ENCODE assay signal across 21 cellular contexts in the genomic region with DNA sequence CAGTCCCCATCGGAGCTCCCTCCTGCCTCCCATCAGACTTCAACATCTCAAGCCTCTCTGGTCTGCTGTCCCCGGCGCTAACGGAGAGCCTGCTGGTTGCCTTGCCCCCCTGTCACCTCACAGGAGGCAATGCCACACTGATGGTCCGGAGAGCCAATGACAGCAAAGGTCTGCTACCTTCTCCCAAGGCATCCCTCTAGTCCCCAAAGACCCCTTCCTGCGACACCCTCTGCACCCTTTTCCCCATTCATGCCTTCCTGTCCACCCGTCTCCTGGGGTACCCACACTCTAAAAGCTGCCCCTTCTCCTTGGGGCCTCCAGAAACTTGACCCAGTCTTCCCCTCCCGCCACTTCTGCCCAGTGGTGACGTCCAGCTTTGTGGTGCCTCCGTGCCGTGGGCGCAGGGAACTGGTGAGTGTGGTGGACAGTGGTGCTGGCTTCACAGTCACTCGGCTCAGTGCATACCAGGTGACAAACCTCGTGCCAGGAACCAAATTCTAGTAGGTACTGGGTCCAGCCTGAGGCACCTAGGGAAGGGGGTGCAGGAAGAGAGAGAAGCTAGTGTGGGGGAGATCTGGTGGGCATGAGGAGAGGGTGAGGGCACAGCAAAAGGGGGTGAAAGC. TPM values are rescaled to one million over a fixed set of nuclear protein-coding genes. Genes with fewer than 3 reads are reported as not detected.
DNase-seq lines count a peak whose midpoint lies in the region; ATAC-seq, FAIRE-seq and TF ChIP-seq lines count a peak whose summit lies in the region.
"Had no signal": no experiment of that assay in that cellular context is flagged by ENCODE, and none has a peak within 500 bp of the region (broad histone marks: within the 10 kb centered on the region; RNA-seq: fewer than 3 reads in every experiment).

No MANE protein-coding gene starts in this region.

- TF ChIP-seq EP300 in HepG2 (IDR thresholded peaks at IDR 0.05; ENCODE audit: low read depth in 2 of 2, low read length in 2 of 2) (no peak), HepG2 (CRISPR knock-in tag; IDR thresholded peaks at IDR 0.05; ENCODE audit: borderline replicate concordance) (no peak)

- FAIRE-seq in HepG2 (lab: Jason Lieb, UNC) = no peak
- FAIRE-seq: colon, D721Med had no signal

- in situ Hi-C loops in HepG2 (cut with HindIII; ENCODE audit: extremely low pct_ligation_motif_present, low pct_unique_long_range_greater_than_20kb) (loop anchor here (5.0 kb wide), 1 partner anchor 265 kb away; no protein-coding TSS in a partner anchor), Panc1 (cut with HindIII; ENCODE audit: low pct_unique_long_range_greater_than_20kb, low sequenced_read_pairs) (no loop called here)

- H2BK5ac ChIP-seq in trophoblast cell (ENCODE audit: low read depth, low read length, poor library complexity) = no peak overlapping the region

- POLR2A ChIA-PET in HepG2 (lab: Yijun Ruan, JAX) (interaction anchor here (0.6 kb wide), 1 partner anchor 245 kb away, joined by 3 read pairs; no protein-coding TSS in a partner anchor), Panc1 (lab: Charles Lee) (no interaction called here)

- TF ChIP-seq RAD21 in HepG2 (CRISPR knock-in tag; IDR thresholded peaks at IDR 0.05) = no peak

- no peaks in the 10 kb centered on the region for H3K36me3 ChIP-seq in HepG2 (replicated peaks in 1 of 2; ENCODE audit: control insufficient read depth in 1 of 2, insufficient read depth in 2 of 2, low read length in 2 of 2)
- no peaks in the 10 kb centered on the region for H3K36me3 ChIP-seq in right lobe of liver
- no peaks in the 10 kb centered on the region for H3K36me3 ChIP-seq in Panc1 (ENCODE audit: control insufficient read depth, insufficient read depth, low read length)
- H3K36me3 ChIP-seq in lower lobe of right lung = no peaks in the 10 kb centered on the region
- H3K36me3 ChIP-seq in spleen = no peaks in the 10 kb centered on the region
- H3K36me3 ChIP-seq in trophoblast cell (ENCODE audit: control insufficient read depth in 1 of 2, insufficient read depth in 2 of 2, low read length in 2 of 2) = no peaks in the 10 kb centered on the region
- H3K36me3 ChIP-seq: BLaER1, esophagus muscularis mucosa had no signal

- intact Hi-C loops in HepG2 (cut with micrococcal nuclease; ENCODE audit: unreplicated experiment) = loop anchor here (1.0 kb wide), 3 partner anchors 27 to 267 kb away; no protein-coding TSS in a partner anchor
- intact Hi-C loops in right lobe of liver (cut with DNase I) = loop anchor here (5.0 to 10.0 kb wide), 3 partner anchors 50 to 262 kb away; no protein-coding TSS in a partner anchor
- intact Hi-C loops in Panc1 (cut with micrococcal nuclease; ENCODE audit: unreplicated experiment) = loop anchor here (1.0 to 2.0 kb wide), 2 partner anchors 50 to 267 kb away; no protein-coding TSS in a partner anchor
- intact Hi-C loops in lower lobe of right lung (cut with DNase I) = no loop called here
- intact Hi-C loops in spleen (cut with DNase I; ENCODE audit: low total_unique reads) = loop anchor here (2.0 to 5.0 kb wide), 2 partner anchors 50 to 266 kb away; no protein-coding TSS in a partner anchor

- WGBS in HepG2 (ENCODE audit: low lambda C conversion rate) = 25% methylated on average over 10 of the region's 14 CpGs
- WGBS in right lobe of liver (ENCODE audit: insufficient coverage, low coverage, low lambda C conversion rate, missing lambda C conversion rate) = 31% methylated on average over 8 of the region's 14 CpGs
- WGBS in spleen, 5 donors = 46 to 60% (median 54%) methylated on average over 14 of the region's 14 CpGs
- WGBS in trophoblast cell (ENCODE audit: extremely low coverage, insufficient coverage, insufficient read length) = no CpG with 5 or more reads among the region's 14 CpGs

- no peak overlapping the region for H3K18ac ChIP-seq in trophoblast cell (ENCODE audit: low read length)

- no peak overlapping the region for H4K91ac ChIP-seq in trophoblast cell (ENCODE audit: low read depth, low read length)

- H3K4me3 ChIP-seq in HepG2 (replicated peaks in 1 of 3; ENCODE audit: insufficient read depth in 1 of 3, low read depth in 2 of 3, low read length in 3 of 3) (no peak overlapping the region), right lobe of liver (no peak overlapping the region), Panc1 (ENCODE audit: low read depth in 2 of 2, low read length in 2 of 2) (no peak overlapping the region), lower lobe of right lung (no peak overlapping the region), spleen (no peak overlapping the region), trophoblast cell (ENCODE audit: low read depth, low read length) (no peak overlapping the region)
- H3K4me3 ChIP-seq: BLaER1, esophagus muscularis mucosa had no signal

- H2AK5ac ChIP-seq in trophoblast cell (ENCODE audit: low read length) = no peak overlapping the region

- no peaks in the 10 kb centered on the region for H4K20me1 ChIP-seq in HepG2 (ENCODE audit: insufficient read depth, low read length)
- H4K20me1 ChIP-seq: BLaER1 had no signal

- H3K23ac ChIP-seq in trophoblast cell (ENCODE audit: low read length) = no peak overlapping the region

- TF ChIP-seq POLR2A in HepG2 (IDR thresholded peaks at IDR 0.05; ENCODE audit: insufficient read depth in 1 of 2, low read depth in 2 of 2, low read length in 2 of 2) (no peak), right lobe of liver (IDR thresholded peaks at IDR 0.05) (no peak), spleen (IDR thresholded peaks at IDR 0.05) (no peak)

- no peak for ATAC-seq in HepG2
- ATAC-seq in right lobe of liver = no peak
- peak; percentile 25; the same call in 1 of the 2 replicates for ATAC-seq in Panc1
- peak in 1 of 2 donors; percentile 3 for ATAC-seq in lower lobe of right lung
- no peak for ATAC-seq in GM21529 (IDR thresholded peaks at IDR 0.05; ENCODE audit: unreplicated experiment)

- no peak overlapping the region for H4K8ac ChIP-seq in trophoblast cell (ENCODE audit: low read depth, low read length)

- H3K27ac ChIP-seq in HepG2 (ENCODE audit: extremely low read length, insufficient read depth, low read length) (no peak overlapping the region), right lobe of liver (no peak overlapping the region), Panc1 (ENCODE audit: low read length) (no peak overlapping the region), lower lobe of right lung (no peak overlapping the region), spleen (no peak overlapping the region), trophoblast cell (ENCODE audit: low read depth, low read length) (no peak overlapping the region)
- H3K27ac ChIP-seq: BLaER1, esophagus muscularis mucosa had no signal

- no peaks in the 10 kb centered on the region for H3K79me1 ChIP-seq in trophoblast cell (ENCODE audit: low read length)

- DNase-seq in HepG2 (ENCODE audit: low spot score) = no peak
- DNase-seq in right lobe of liver = no peak
- DNase-seq in Panc1 (ENCODE audit: low read depth, low spot score) = no peak
- no peak for DNase-seq in lower lobe of right lung
- DNase-seq in spleen = peak; percentile 64
- no peak for DNase-seq in trophoblast cell
- DNase-seq in iPS-NIHi11 (ENCODE audit: low spot score) = no peak
- DNase-seq: NCI-H1436 treated with DMSO at 0.1 percent for 48 hours had no signal

- H2BK12ac ChIP-seq in trophoblast cell (ENCODE audit: low read length) = no peak overlapping the region

- H2AFZ ChIP-seq in HepG2 (ENCODE audit: low read length) (no peak overlapping the region), trophoblast cell (ENCODE audit: insufficient read depth, low read length, poor library complexity) (no peak overlapping the region)

- H3K9me3 ChIP-seq in HepG2 (ENCODE audit: low read length) = no peaks in the 10 kb centered on the region
- no peaks in the 10 kb centered on the region for H3K9me3 ChIP-seq in right lobe of liver
- no peaks in the 10 kb centered on the region for H3K9me3 ChIP-seq in Panc1 (ENCODE audit: control insufficient read depth, insufficient read depth, low read depth, low read length)
- no peaks in the 10 kb centered on the region for H3K9me3 ChIP-seq in lower lobe of right lung
- no peaks in the 10 kb centered on the region for H3K9me3 ChIP-seq in spleen
- no peaks in the 10 kb centered on the region for H3K9me3 ChIP-seq in trophoblast cell (ENCODE audit: insufficient read depth, low read depth, low read length)
- H3K9me3 ChIP-seq: BLaER1, esophagus muscularis mucosa had no signal

- CTCF ChIA-PET in HepG2 (lab: Yijun Ruan, JAX; ENCODE audit: low intra/inter-chr PET ratio, low total read pairs) (interaction anchor here (0.6 to 1.9 kb wide), 6 partner anchors 27 to 298 kb away, joined by 3 to 38 read pairs (median 6); a partner anchor contains a TSS), Panc1 (lab: Charles Lee) (interaction anchor here (0.8 to 1.1 kb wide), 3 partner anchors 16 to 267 kb away, joined by 4 to 6 read pairs (median 5); no protein-coding TSS in a partner anchor)

- H3K4me1 ChIP-seq in HepG2 (ENCODE audit: insufficient read depth, low read length) = no peaks in the 10 kb centered on the region; the same call in 1 of the 2 replicates
- H3K4me1 ChIP-seq in right lobe of liver = no peaks in the 10 kb centered on the region
- H3K4me1 ChIP-seq in Panc1 (ENCODE audit: control insufficient read depth, insufficient read depth, low read length) = no peaks in the 10 kb centered on the region
- no peaks in the 10 kb centered on the region for H3K4me1 ChIP-seq in lower lobe of right lung
- H3K4me1 ChIP-seq in spleen = peaks cover 0 to 9% (median 0%) of the 10 kb centered on the region in 6 donors
- H3K4me1 ChIP-seq in trophoblast cell (ENCODE audit: control insufficient read depth in 1 of 2, insufficient read depth in 2 of 2, low read length in 2 of 2) = peaks cover 0 to 7% of the 10 kb centered on the region in 2 experiments

- H3K4ac ChIP-seq in trophoblast cell (ENCODE audit: low read depth, low read length) = no peak overlapping the region

- BruUV-seq in HepG2 (replicated peaks; lab: Mats Ljungman, UMichigan) (no TSS peak), Panc1 (replicated peaks; lab: Mats Ljungman, UMichigan) (no TSS peak)

- H3K79me2 ChIP-seq in HepG2 (ENCODE audit: insufficient read depth, low read length) = no peaks in the 10 kb centered on the region
- no peaks in the 10 kb centered on the region for H3K79me2 ChIP-seq in trophoblast cell (ENCODE audit: control insufficient read depth, insufficient read depth, low read length, poor library complexity)

- H4K12ac ChIP-seq in trophoblast cell (ENCODE audit: low read depth, low read length) = no peak overlapping the region

- H2BK120ac ChIP-seq in trophoblast cell (ENCODE audit: insufficient read depth, low read length, poor library complexity) = no peak overlapping the region

- H3K27me3 ChIP-seq in HepG2 (ENCODE audit: control insufficient read depth in 1 of 2, insufficient read depth in 2 of 2, low read length in 2 of 2) (peaks cover 2 to 58% of the 10 kb centered on the region in 2 experiments; a peak in 4 of 5 replicates), right lobe of liver (no peaks in the 10 kb centered on the region), Panc1 (ENCODE audit: control insufficient read depth, insufficient read depth, low read length) (no peaks in the 10 kb centered on the region), lower lobe of right lung (ENCODE audit: low read depth) (peaks cover 5% of the 10 kb centered on the region), spleen (replicated peaks in 1 of 7) (peaks cover 0 to 29% (median 0%) of the 10 kb centered on the region in 7 donors), trophoblast cell (ENCODE audit: insufficient read depth, low read length) (no peaks in the 10 kb centered on the region)
- H3K27me3 ChIP-seq: BLaER1 had no signal

- H3K4me2 ChIP-seq in HepG2 (ENCODE audit: low read depth, low read length) (no peak overlapping the region), trophoblast cell (ENCODE audit: low read length) (no peak overlapping the region)
- H3K4me2 ChIP-seq: BLaER1 had no signal

- TF ChIP-seq CTCF in HepG2 (CRISPR knock-in tag; IDR thresholded peaks at IDR 0.05) (no peak), right lobe of liver (IDR thresholded peaks at IDR 0.05) (peak in 2 of 4 donors; percentile 2 to 10), Panc1 (IDR thresholded peaks at IDR 0.05) (no peak), lower lobe of right lung (IDR thresholded peaks at IDR 0.05) (peak; percentile 8), spleen (IDR thresholded peaks at IDR 0.05 in 8 of 11, conservative IDR thresholded peaks at IDR 0.05 in 3 of 11) (peak in 5 of 11 experiments; percentile 4 to 68 (median 51))

- no peak overlapping the region for H3K9ac ChIP-seq in HepG2 (ENCODE audit: insufficient read depth, low read depth, low read length)
- H3K9ac ChIP-seq in trophoblast cell (ENCODE audit: low read length) = no peak overlapping the region
- H3K9ac ChIP-seq: BLaER1 had no signal

- H3K14ac ChIP-seq in trophoblast cell (ENCODE audit: low read length) = no peak overlapping the region

RNA-seq across cellular contexts. Expression of a gene that starts 0.9 kb away (rescaled TPM):
- total RNA-seq in HepG2 (2016; rRNA removed; fragmentation: Illumina TruSeq; extraction: Trizol) = not detected in 2 replicates
- total RNA-seq in HepG2 (2016; cell fraction: cytosol; rRNA removed; fragmentation: Illumina TruSeq; extraction: Trizol; ENCODE audit: low read depth) = not detected in 2 replicates
- total RNA-seq in HepG2 (2016; cell fraction: insoluble cytoplasmic fraction; rRNA removed; fragmentation: Illumina TruSeq; extraction: Trizol) = not detected in 2 replicates
- not detected in 2 replicates for total RNA-seq in HepG2 (2016; cell fraction: membrane; rRNA removed; fragmentation: Illumina TruSeq; extraction: Trizol)
- not detected in 2 replicates for total RNA-seq in HepG2 (2016; cell fraction: nucleus; rRNA removed; fragmentation: Illumina TruSeq; extraction: Trizol)
- polyA plus RNA-seq in HepG2 (2011; rRNA removed) = not detected in 2 replicates
- not detected in 2 replicates for polyA plus RNA-seq in HepG2 (2011; cell fraction: cytosol; rRNA removed)
- not detected in 2 replicates for polyA plus RNA-seq in HepG2 (2011; cell fraction: nucleus; rRNA removed)
- not detected in 2 replicates for polyA plus RNA-seq in HepG2 (2012)
- not detected in 2 replicates for polyA plus RNA-seq in HepG2 (2016; cell fraction: cytosol; fragmentation: Illumina TruSeq; extraction: Trizol; ENCODE audit: low read depth)
- not detected in 2 replicates for polyA plus RNA-seq in HepG2 (2016; cell fraction: insoluble cytoplasmic fraction; fragmentation: Illumina TruSeq; extraction: Trizol; ENCODE audit: low read depth)
- polyA plus RNA-seq in HepG2 (2016; cell fraction: membrane; fragmentation: Illumina TruSeq; extraction: Trizol; ENCODE audit: low read depth) = not detected in 2 replicates
- polyA plus RNA-seq in HepG2 (2016; cell fraction: nucleus; fragmentation: Illumina TruSeq; extraction: Trizol; ENCODE audit: insufficient read depth, low read depth) = not detected in 2 replicates
- polyA minus RNA-seq in HepG2 (2011; rRNA and poly(A)+ RNA removed; ENCODE audit: low replicate concordance) = not detected in 2 replicates
- polyA minus RNA-seq in HepG2 (2011; cell fraction: cytosol; rRNA and poly(A)+ RNA removed) = not detected in 2 replicates
- not detected in 2 replicates for polyA minus RNA-seq in HepG2 (2011; cell fraction: nucleus; rRNA and poly(A)+ RNA removed)
- not detected for total RNA-seq in right lobe of liver
- total RNA-seq in Panc1 (2021; ENCODE audit: unreplicated experiment) = 0.92 TPM
- polyA plus RNA-seq in Panc1 (2012; ENCODE audit: insufficient read length) = 4.6 TPM
- total RNA-seq in lower lobe of right lung = not detected
- not detected for total RNA-seq in spleen
- under 1 TPM in 2 of 3 donors, not detected in 1; 0.09 to 0.13 TPM for polyA plus RNA-seq in spleen
- 2.8 and 3.2 TPM in 2 replicates for polyA plus RNA-seq in trophoblast cell (2013)
- total RNA-seq: A673; activated T-cell treated with anti-CD3 and anti-CD28 coated beads, Interleukin-2, amount 50 U/mL, for 4 hours; esophagus muscularis mucosa; left cardiac atrium; right cardiac atrium; SK-MEL-5; temporal lobe had no signal
- polyA plus RNA-seq: right cardiac atrium had no signal

RNA-seq across cellular contexts. Expression of a gene that starts 14.6 kb away (rescaled TPM):
- total RNA-seq in HepG2 (2016; rRNA removed; fragmentation: Illumina TruSeq; extraction: Trizol) = not detected in 2 replicates
- not detected in 2 replicates for total RNA-seq in HepG2 (2016; cell fraction: cytosol; rRNA removed; fragmentation: Illumina TruSeq; extraction: Trizol; ENCODE audit: low read depth)
- not detected in 2 replicates for total RNA-seq in HepG2 (2016; cell fraction: insoluble cytoplasmic fraction; rRNA removed; fragmentation: Illumina TruSeq; extraction: Trizol)
- not detected in 2 replicates for total RNA-seq in HepG2 (2016; cell fraction: membrane; rRNA removed; fragmentation: Illumina TruSeq; extraction: Trizol)
- total RNA-seq in HepG2 (2016; cell fraction: nucleus; rRNA removed; fragmentation: Illumina TruSeq; extraction: Trizol) = not detected in 2 replicates
- not detected in 2 replicates for polyA plus RNA-seq in HepG2 (2011; rRNA removed)
- not detected in 2 replicates for polyA plus RNA-seq in HepG2 (2011; cell fraction: cytosol; rRNA removed)
- polyA plus RNA-seq in HepG2 (2011; cell fraction: nucleus; rRNA removed) = not detected in 2 replicates
- not detected in 2 replicates for polyA plus RNA-seq in HepG2 (2012)
- not detected in 2 replicates for polyA plus RNA-seq in HepG2 (2016; cell fraction: cytosol; fragmentation: Illumina TruSeq; extraction: Trizol; ENCODE audit: low read depth)
- polyA plus RNA-seq in HepG2 (2016; cell fraction: insoluble cytoplasmic fraction; fragmentation: Illumina TruSeq; extraction: Trizol; ENCODE audit: low read depth) = not detected in 2 replicates
- not detected in 2 replicates for polyA plus RNA-seq in HepG2 (2016; cell fraction: membrane; fragmentation: Illumina TruSeq; extraction: Trizol; ENCODE audit: low read depth)
- not detected in 2 replicates for polyA plus RNA-seq in HepG2 (2016; cell fraction: nucleus; fragmentation: Illumina TruSeq; extraction: Trizol; ENCODE audit: insufficient read depth, low read depth)
- not detected in 2 replicates for polyA minus RNA-seq in HepG2 (2011; rRNA and poly(A)+ RNA removed; ENCODE audit: low replicate concordance)
- not detected in 2 replicates for polyA minus RNA-seq in HepG2 (2011; cell fraction: cytosol; rRNA and poly(A)+ RNA removed)
- not detected in 2 replicates for polyA minus RNA-seq in HepG2 (2011; cell fraction: nucleus; rRNA and poly(A)+ RNA removed)
- total RNA-seq in right lobe of liver = not detected
- not detected for total RNA-seq in Panc1 (2021; ENCODE audit: unreplicated experiment)
- polyA plus RNA-seq in Panc1 (2012; ENCODE audit: insufficient read length) = not detected
- not detected for total RNA-seq in lower lobe of right lung
- total RNA-seq in spleen = not detected
- polyA plus RNA-seq in spleen = not detected
- not detected in 2 replicates for polyA plus RNA-seq in trophoblast cell (2013)
- total RNA-seq: A673; activated T-cell treated with anti-CD3 and anti-CD28 coated beads, Interleukin-2, amount 50 U/mL, for 4 hours; esophagus muscularis mucosa; left cardiac atrium; osteocyte; PC-3; right cardiac atrium; SK-MEL-5; temporal lobe had no signal
- polyA plus RNA-seq: right cardiac atrium had no signal

RNA-seq across cellular contexts. Expression of a gene that starts 31.2 kb away (rescaled TPM):
- total RNA-seq in HepG2 (2016; rRNA removed; fragmentation: Illumina TruSeq; extraction: Trizol) = 3.7 and 5.5 TPM in 2 replicates
- 1.4 and 2.2 TPM in 2 replicates for total RNA-seq in HepG2 (2016; cell fraction: cytosol; rRNA removed; fragmentation: Illumina TruSeq; extraction: Trizol; ENCODE audit: low read depth)
- 3.5 and 4.0 TPM in 2 replicates for total RNA-seq in HepG2 (2016; cell fraction: insoluble cytoplasmic fraction; rRNA removed; fragmentation: Illumina TruSeq; extraction: Trizol)
- total RNA-seq in HepG2 (2016; cell fraction: membrane; rRNA removed; fragmentation: Illumina TruSeq; extraction: Trizol) = 3.8 and 4.9 TPM in 2 replicates
- total RNA-seq in HepG2 (2016; cell fraction: nucleus; rRNA removed; fragmentation: Illumina TruSeq; extraction: Trizol) = 9.3 and 12.2 TPM in 2 replicates
- 4.1 and 4.5 TPM in 2 replicates for polyA plus RNA-seq in HepG2 (2011; rRNA removed)
- polyA plus RNA-seq in HepG2 (2011; cell fraction: cytosol; rRNA removed) = 1.1 and 1.9 TPM in 2 replicates
- polyA plus RNA-seq in HepG2 (2011; cell fraction: nucleus; rRNA removed) = 7.0 and 13.4 TPM in 2 replicates
- polyA plus RNA-seq in HepG2 (2012) = 10.4 and 11.2 TPM in 2 replicates
- 0.58 and 0.67 TPM in 2 replicates for polyA plus RNA-seq in HepG2 (2016; cell fraction: cytosol; fragmentation: Illumina TruSeq; extraction: Trizol; ENCODE audit: low read depth)
- polyA plus RNA-seq in HepG2 (2016; cell fraction: insoluble cytoplasmic fraction; fragmentation: Illumina TruSeq; extraction: Trizol; ENCODE audit: low read depth) = 9.7 and 15.0 TPM in 2 replicates
- 1.5 and 1.9 TPM in 2 replicates for polyA plus RNA-seq in HepG2 (2016; cell fraction: membrane; fragmentation: Illumina TruSeq; extraction: Trizol; ENCODE audit: low read depth)
- polyA plus RNA-seq in HepG2 (2016; cell fraction: nucleus; fragmentation: Illumina TruSeq; extraction: Trizol; ENCODE audit: insufficient read depth, low read depth) = 21.7 and 33.9 TPM in 2 replicates
- polyA minus RNA-seq in HepG2 (2011; rRNA and poly(A)+ RNA removed; ENCODE audit: low replicate concordance) = 4.8 and 11.8 TPM in 2 replicates
- 6.2 and 6.8 TPM in 2 replicates for polyA minus RNA-seq in HepG2 (2011; cell fraction: cytosol; rRNA and poly(A)+ RNA removed)
- polyA minus RNA-seq in HepG2 (2011; cell fraction: nucleus; rRNA and poly(A)+ RNA removed) = 5.5 and 6.5 TPM in 2 replicates
- 10 to 100 TPM; 10.2 to 22.5 (median 19.8) TPM for total RNA-seq in right lobe of liver
- 234 TPM for total RNA-seq in Panc1 (2021; ENCODE audit: unreplicated experiment)
- polyA plus RNA-seq in Panc1 (2012; ENCODE audit: insufficient read length) = 207 TPM
- 48.9 TPM for total RNA-seq in lower lobe of right lung
- total RNA-seq in spleen = 10 to 100 TPM; 19.8 to 58.0 (median 39.0) TPM
- polyA plus RNA-seq in spleen = 10 to 100 TPM in 1 of 3 donors, 1 to 10 TPM in 2; 2.5 to 14.2 (median 2.6) TPM
- polyA plus RNA-seq in trophoblast cell (2013) = 187 and 191 TPM in 2 replicates

RNA-seq across cellular contexts. Expression of a gene that starts 41.0 kb away (rescaled TPM):
- total RNA-seq in HepG2 (2016; rRNA removed; fragmentation: Illumina TruSeq; extraction: Trizol) (9.2 and 25.0 TPM in 2 replicates), right lobe of liver (10 to 100 TPM; 11.5 to 16.7 (median 13.0) TPM), Panc1 (2021; ENCODE audit: unreplicated experiment) (45.4 TPM), lower lobe of right lung (51.0 TPM), spleen (10 to 100 TPM; 39.2 to 86.2 (median 66.7) TPM)
- 2.9 and 5.0 TPM in 2 replicates for total RNA-seq in HepG2 (2016; cell fraction: cytosol; rRNA removed; fragmentation: Illumina TruSeq; extraction: Trizol; ENCODE audit: low read depth)
- 10.8 and 23.9 TPM in 2 replicates for total RNA-seq in HepG2 (2016; cell fraction: insoluble cytoplasmic fraction; rRNA removed; fragmentation: Illumina TruSeq; extraction: Trizol)
- 5.4 and 7.4 TPM in 2 replicates for total RNA-seq in HepG2 (2016; cell fraction: membrane; rRNA removed; fragmentation: Illumina TruSeq; extraction: Trizol)
- 39.0 and 46.3 TPM in 2 replicates for total RNA-seq in HepG2 (2016; cell fraction: nucleus; rRNA removed; fragmentation: Illumina TruSeq; extraction: Trizol)
- polyA plus RNA-seq in HepG2 (2011; rRNA removed) (19.8 and 21.7 TPM in 2 replicates), spleen (10 to 100 TPM; 27.0 to 80.8 (median 44.1) TPM)
- 3.7 and 4.9 TPM in 2 replicates for polyA plus RNA-seq in HepG2 (2011; cell fraction: cytosol; rRNA removed)
- polyA plus RNA-seq in HepG2 (2011; cell fraction: nucleus; rRNA removed) = 56.4 and 56.7 TPM in 2 replicates
- polyA plus RNA-seq in HepG2 (2012) = 9.2 and 11.5 TPM in 2 replicates
- 3.9 and 4.7 TPM in 2 replicates for polyA plus RNA-seq in HepG2 (2016; cell fraction: cytosol; fragmentation: Illumina TruSeq; extraction: Trizol; ENCODE audit: low read depth)
- 10.1 and 11.5 TPM in 2 replicates for polyA plus RNA-seq in HepG2 (2016; cell fraction: insoluble cytoplasmic fraction; fragmentation: Illumina TruSeq; extraction: Trizol; ENCODE audit: low read depth)
- polyA plus RNA-seq in HepG2 (2016; cell fraction: membrane; fragmentation: Illumina TruSeq; extraction: Trizol; ENCODE audit: low read depth) = 4.1 and 4.4 TPM in 2 replicates
- polyA plus RNA-seq in HepG2 (2016; cell fraction: nucleus; fragmentation: Illumina TruSeq; extraction: Trizol; ENCODE audit: insufficient read depth, low read depth) = 100 and 110 TPM in 2 replicates
- polyA minus RNA-seq in HepG2 (2011; rRNA and poly(A)+ RNA removed; ENCODE audit: low replicate concordance) = 11.3 and 25.0 TPM in 2 replicates
- 4.2 and 4.6 TPM in 2 replicates for polyA minus RNA-seq in HepG2 (2011; cell fraction: cytosol; rRNA and poly(A)+ RNA removed)
- 45.4 and 51.7 TPM in 2 replicates for polyA minus RNA-seq in HepG2 (2011; cell fraction: nucleus; rRNA and poly(A)+ RNA removed)
- 12.1 TPM for polyA plus RNA-seq in Panc1 (2012; ENCODE audit: insufficient read length)
- 20.6 and 22.3 TPM in 2 replicates for polyA plus RNA-seq in trophoblast cell (2013)
